In the genomic region with DNA sequence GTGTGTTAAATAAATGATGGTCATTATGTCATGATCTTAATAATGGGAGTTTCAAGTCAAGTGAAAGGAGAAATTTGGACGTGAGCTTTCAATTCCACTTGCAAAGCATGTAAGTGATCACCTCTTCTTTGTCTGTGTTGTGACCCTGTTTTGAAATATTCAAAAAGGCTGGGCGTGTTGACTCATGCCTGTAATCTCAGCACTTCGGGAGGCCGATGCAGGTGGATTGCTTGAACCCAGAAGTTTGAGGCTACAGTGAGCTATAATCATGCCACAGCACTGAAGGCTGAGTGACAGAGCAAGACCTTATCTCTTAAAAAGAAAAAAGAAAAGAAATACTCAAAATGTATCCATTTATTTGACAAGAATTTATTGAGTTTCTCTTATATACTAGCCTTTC, we compare ENCODE assay signal across 16 cellular contexts. TPM values are rescaled to one million over a fixed set of nuclear protein-coding genes. Genes with fewer than 3 reads are reported as not detected.
DNase-seq lines count a peak whose midpoint lies in the region; ATAC-seq and TF ChIP-seq lines count a peak whose summit lies in the region.
"Had no signal": no experiment of that assay in that cellular context is flagged by ENCODE, and none has a peak within 500 bp of the region (broad histone marks: within the 10 kb centered on the region; RNA-seq: fewer than 3 reads in every experiment).

No MANE protein-coding gene starts in this region.

- 44% methylated on average over 4 of the region's 4 CpGs for WGBS in mammary epithelial cell (ENCODE audit: low coverage, missing lambda C conversion rate)

- peak overlapping the region; percentile 64 for H3K27ac Mint-ChIP-seq in activated CD4-positive, alpha-beta T cell treated with anti-CD3 and anti-CD28 coated beads, Interleukin-2, amount 10 ng/mL, durations not matched to agents 24 days and 14 days
- H3K27ac Mint-ChIP-seq in activated naive CD4-positive, alpha-beta T cell treated with anti-CD3 and anti-CD28 coated beads, Interleukin-2, amount 10 ng/mL, durations not matched to agents 7 days and 5 days = no peak overlapping the region
- H3K27ac Mint-ChIP-seq: activated naive CD8-positive, alpha-beta T cell; T-helper 1 cell treated with Interleukin-12 subunit alpha and Interleukin-12 subunit beta and Interleukin-4 antibody, amounts not matched to agents 30 μg/mL and 1 μg/mL, for 36 hours had no signal

- H3K9me3 ChIP-seq in mammary epithelial cell (replicated peaks; ENCODE audit: insufficient read depth, low read length) (no peaks in the 10 kb centered on the region), mucosa of descending colon (no peaks in the 10 kb centered on the region)
- H3K9me3 ChIP-seq: A549, thyroid gland had no signal

- DNase-seq in activated CD4-positive, alpha-beta T cell treated with anti-CD3 and anti-CD28 coated beads, Interleukin-2, amount 10 ng/mL, durations not matched to agents 24 days and 14 days = no peak
- no peak for DNase-seq in activated CD4-positive, alpha-beta T cell treated with anti-CD3 and anti-CD28 coated beads for 4 hours
- DNase-seq in mammary epithelial cell (peak; percentile 26), mucosa of descending colon (no peak), KG1 (lab: John Stamatoyannopoulos, UW) (no peak)
- no peak for DNase-seq in activated naive CD4-positive, alpha-beta T cell treated with anti-CD3 and anti-CD28 coated beads, Interleukin-2, amount 10 ng/mL, durations not matched to agents 7 days and 5 days
- DNase-seq: foreskin melanocyte, NCI-H2081, PC-9, right cardiac atrium, thyroid gland had no signal

- BruUV-seq in mammary epithelial cell (replicated peaks; lab: Mats Ljungman, UMichigan) = no TSS peak

- no peaks in the 10 kb centered on the region for H3K79me2 ChIP-seq in mammary epithelial cell (ENCODE audit: insufficient read depth, low read length)

- ATAC-seq in GM21390 (IDR thresholded peaks at IDR 0.05; ENCODE audit: unreplicated experiment) = peak; percentile 64
- ATAC-seq in HG03066 (IDR thresholded peaks at IDR 0.05; ENCODE audit: low read depth, unreplicated experiment) = peak; percentile 56
- ATAC-seq in mucosa of descending colon = no peak
- ATAC-seq: A549, right cardiac atrium had no signal

- H3K9me3 Mint-ChIP-seq in activated CD4-positive, alpha-beta T cell treated with anti-CD3 and anti-CD28 coated beads, Interleukin-2, amount 10 ng/mL, durations not matched to agents 24 days and 14 days = peaks cover 4% of the 10 kb centered on the region
- H3K9me3 Mint-ChIP-seq in activated naive CD4-positive, alpha-beta T cell treated with anti-CD3 and anti-CD28 coated beads, Interleukin-2, amount 10 ng/mL, durations not matched to agents 7 days and 5 days = no peaks in the 10 kb centered on the region

- H3K36me3 ChIP-seq in mammary epithelial cell (ENCODE audit: insufficient read depth, low read length) (no peaks in the 10 kb centered on the region), mucosa of descending colon (ENCODE audit: low read depth) (no peaks in the 10 kb centered on the region)
- H3K36me3 ChIP-seq: thyroid gland had no signal

- H3K9ac ChIP-seq in mammary epithelial cell (ENCODE audit: insufficient read depth, low read length) = no peak overlapping the region

- no peak overlapping the region for H3K4me3 Mint-ChIP-seq in activated CD4-positive, alpha-beta T cell treated with anti-CD3 and anti-CD28 coated beads, Interleukin-2, amount 10 ng/mL, durations not matched to agents 24 days and 14 days
- H3K4me3 Mint-ChIP-seq in activated naive CD4-positive, alpha-beta T cell treated with anti-CD3 and anti-CD28 coated beads, Interleukin-2, amount 10 ng/mL, durations not matched to agents 7 days and 5 days = no peak overlapping the region
- H3K4me3 Mint-ChIP-seq: activated naive CD8-positive, alpha-beta T cell; T-helper 1 cell treated with Interleukin-12 subunit alpha and Interleukin-12 subunit beta and Interleukin-4 antibody, amounts not matched to agents 30 μg/mL and 1 μg/mL, for 36 hours had no signal

- H3K36me3 Mint-ChIP-seq in activated CD4-positive, alpha-beta T cell treated with anti-CD3 and anti-CD28 coated beads, Interleukin-2, amount 10 ng/mL, durations not matched to agents 24 days and 14 days (ENCODE audit: low read depth) = peaks cover 7% of the 10 kb centered on the region
- no peaks in the 10 kb centered on the region for H3K36me3 Mint-ChIP-seq in activated naive CD4-positive, alpha-beta T cell treated with anti-CD3 and anti-CD28 coated beads, Interleukin-2, amount 10 ng/mL, durations not matched to agents 7 days and 5 days
- H3K36me3 Mint-ChIP-seq: activated naive CD8-positive, alpha-beta T cell had no signal

- H3K4me1 Mint-ChIP-seq in activated CD4-positive, alpha-beta T cell treated with anti-CD3 and anti-CD28 coated beads, Interleukin-2, amount 10 ng/mL, durations not matched to agents 24 days and 14 days = peaks cover 54% of the 10 kb centered on the region
- H3K4me1 Mint-ChIP-seq in activated naive CD4-positive, alpha-beta T cell treated with anti-CD3 and anti-CD28 coated beads, Interleukin-2, amount 10 ng/mL, durations not matched to agents 7 days and 5 days = peaks cover 14% of the 10 kb centered on the region

- H3K4me1 ChIP-seq in mammary epithelial cell (ENCODE audit: insufficient read depth, low read length) (peaks cover 5% of the 10 kb centered on the region), mucosa of descending colon (ENCODE audit: low read depth) (no peaks in the 10 kb centered on the region)
- H3K4me1 ChIP-seq: thyroid gland had no signal

- no peak overlapping the region for H3K4me3 ChIP-seq in mammary epithelial cell (replicated peaks in 1 of 3; ENCODE audit: insufficient read depth in 1 of 3, low read depth in 2 of 3, low read length in 3 of 3)
- no peak overlapping the region for H3K4me3 ChIP-seq in mucosa of descending colon
- H3K4me3 ChIP-seq: A549, PC-9, thyroid gland had no signal

- no peak overlapping the region for H3K4me2 ChIP-seq in mammary epithelial cell (ENCODE audit: insufficient read depth, low read depth, low read length)
- H3K4me2 ChIP-seq: PC-9 had no signal

- dilution Hi-C loops in mammary epithelial cell (cut with HindIII; ENCODE audit: low sequenced_read_pairs) = no loop called here

- no peak overlapping the region for H3K27ac ChIP-seq in mammary epithelial cell (ENCODE audit: insufficient read depth, low read depth, low read length)
- H3K27ac ChIP-seq: A549, PC-9, thyroid gland had no signal

- CTCF ChIA-PET in mammary epithelial cell (lab: Charles Lee; ENCODE audit: low non-redundant PET) = no interaction called here
- CTCF ChIA-PET in activated naive CD4-positive, alpha-beta T cell treated with anti-CD3 and anti-CD28 coated beads, Interleukin-2, amount 10 ng/mL, durations not matched to agents 7 days and 5 days (lab: Charles Lee) = interaction anchor here (0.6 to 1.4 kb wide), 4 partner anchors 13 to 144 kb away, joined by 3 to 5 read pairs (median 3); no protein-coding TSS in a partner anchor

- no peaks in the 10 kb centered on the region for H4K20me1 ChIP-seq in mammary epithelial cell (ENCODE audit: insufficient read depth, low read length)

- H3K27me3 Mint-ChIP-seq in activated CD4-positive, alpha-beta T cell treated with anti-CD3 and anti-CD28 coated beads, Interleukin-2, amount 10 ng/mL, durations not matched to agents 24 days and 14 days = no peaks in the 10 kb centered on the region
- H3K27me3 Mint-ChIP-seq in activated naive CD4-positive, alpha-beta T cell treated with anti-CD3 and anti-CD28 coated beads, Interleukin-2, amount 10 ng/mL, durations not matched to agents 7 days and 5 days = no peaks in the 10 kb centered on the region
- H3K27me3 Mint-ChIP-seq: activated naive CD8-positive, alpha-beta T cell had no signal

- peak overlapping the region; percentile 39 for H2AFZ ChIP-seq in mammary epithelial cell (ENCODE audit: low read depth, low read length)
- H2AFZ ChIP-seq: PC-9 had no signal

- in situ Hi-C loops in mammary epithelial cell (cut with MboI; ENCODE audit: low sequenced_read_pairs in 2 of 2) = loop anchor here in 1 of 2 donors (25.0 kb wide), 1 partner anchor 174 kb away; no protein-coding TSS in a partner anchor

- TF ChIP-seq CTCF in mammary epithelial cell (conservative IDR thresholded peaks at IDR 0.05 in 1 of 2, IDR thresholded peaks at IDR 0.05 in 1 of 2; ENCODE audit: extremely low read depth in 1 of 2, insufficient read depth in 1 of 2, low read depth in 1 of 2, low read length in 2 of 2) (no peak), mucosa of descending colon (IDR thresholded peaks at IDR 0.05) (no peak)

- intact Hi-C loops in activated CD4-positive, alpha-beta T cell treated with anti-CD3 and anti-CD28 coated beads, Interleukin-2, amount 10 ng/mL, durations not matched to agents 24 days and 14 days (cut with micrococcal nuclease) = loop anchor here (10.0 kb wide), 3 partner anchors 303 to 473 kb away; partner anchors contain the start of gene CCDC83
- intact Hi-C loops in mammary epithelial cell (cut with micrococcal nuclease) (loop anchor here (10.0 kb wide), 1 partner anchor 617 kb away; no protein-coding TSS in a partner anchor), mucosa of descending colon (cut with DNase I, micrococcal nuclease) (loop anchor here in 1 of 2 donors (10.0 kb wide), 2 partner anchors 267 to 357 kb away; partner anchors contain the start of gene CCDC83)

- H3K27me3 ChIP-seq in mammary epithelial cell (ENCODE audit: insufficient read depth, low read length) = no peaks in the 10 kb centered on the region
- H3K27me3 ChIP-seq: thyroid gland had no signal

RNA-seq across cellular contexts. Expression of gene EED, which starts 32.9 kb away (rescaled TPM):
- 269 TPM in 2 replicates for total RNA-seq in activated CD4-positive, alpha-beta T cell treated with anti-CD3 and anti-CD28 coated beads, Interleukin-2, amount 10 ng/mL, durations not matched to agents 24 days and 14 days
- total RNA-seq in mammary epithelial cell = 10 to 100 TPM; 15.8 to 25.5 TPM
- polyA plus RNA-seq in mammary epithelial cell = 14.0 TPM
- polyA minus RNA-seq in mammary epithelial cell = 10.0 TPM
- 10 to 100 TPM; 21.9 to 29.6 (median 22.0) TPM for total RNA-seq in mucosa of descending colon
